In genomic region chr1:112935474-112936289, GRCh38 we compare ENCODE assay signal across 10 cellular contexts. TPM values are rescaled to one million over a fixed set of nuclear protein-coding genes. Genes with fewer than 3 reads are reported as not detected.
DNase-seq lines count a peak whose midpoint lies in the region; ATAC-seq lines count a peak whose summit lies in the region.
"Had no signal": no experiment of that assay in that cellular context is flagged by ENCODE, and none has a peak within 500 bp of the region (broad histone marks: within the 10 kb centered on the region; RNA-seq: fewer than 3 reads in every experiment).

No MANE protein-coding gene starts in this region.

- H4K20me1 ChIP-seq in Karpas-422 (ENCODE audit: insufficient read depth, low read depth, low read length), result peaks cover 26% of the 10 kb centered on the region; the same call in 1 of the 2 replicates

- H3K4me3 Mint-ChIP-seq in CD8-positive, alpha-beta memory T cell, result no peak overlapping the region
- H3K4me3 Mint-ChIP-seq in activated T-helper 1 cell treated with anti-CD3 and anti-CD28 coated beads, Interleukin-12 subunit alpha, Interleukin-12 subunit beta, Interleukin-2, Interleukin-4 antibody, amounts not matched to agents 30 ng/mL and 10 ng/mL and 1 ng/mL, durations not matched to agents 14 hours and 24 hours and 36 hours, result peak overlapping the region; percentile 34

- H3K4me3 ChIP-seq in CD8-positive, alpha-beta memory T cell (ENCODE audit: low read length), result no peak overlapping the region
- H3K4me3 ChIP-seq in Karpas-422 (ENCODE audit: low read length), result no peak overlapping the region

- POLR2A ChIA-PET in CD8-positive, alpha-beta memory T cell (lab: Charles Lee), result no interaction called here

- H3K79me2 ChIP-seq in Karpas-422 (ENCODE audit: low read length), result peaks cover 100% of the 10 kb centered on the region

- H3K27ac ChIP-seq in CD8-positive, alpha-beta memory T cell (ENCODE audit: low read depth, low read length), result peak overlapping the region; percentile 46
- H3K27ac ChIP-seq in Karpas-422 (ENCODE audit: low read length), result peak overlapping the region; percentile 87

- no peaks in the 10 kb centered on the region for H3K9me3 Mint-ChIP-seq in CD8-positive, alpha-beta memory T cell
- no peaks in the 10 kb centered on the region for H3K9me3 Mint-ChIP-seq in activated T-helper 1 cell treated with anti-CD3 and anti-CD28 coated beads, Interleukin-12 subunit alpha, Interleukin-12 subunit beta, Interleukin-2, Interleukin-4 antibody, amounts not matched to agents 30 ng/mL and 10 ng/mL and 1 ng/mL, durations not matched to agents 14 hours and 24 hours and 36 hours

- no peaks in the 10 kb centered on the region for H3K9me2 ChIP-seq in Karpas-422 (replicated peaks; ENCODE audit: insufficient read depth, low read length)

- no peak overlapping the region for H3K9ac ChIP-seq in Karpas-422 (ENCODE audit: low read length)

- H3K4me1 Mint-ChIP-seq in CD8-positive, alpha-beta memory T cell, result peaks cover 10 to 22% (median 22%) of the 10 kb centered on the region in 3 donors
- H3K4me1 Mint-ChIP-seq in activated T-helper 1 cell treated with anti-CD3 and anti-CD28 coated beads, Interleukin-12 subunit alpha, Interleukin-12 subunit beta, Interleukin-2, Interleukin-4 antibody, amounts not matched to agents 30 ng/mL and 10 ng/mL and 1 ng/mL, durations not matched to agents 14 hours and 24 hours and 36 hours (ENCODE audit: low read depth), result peaks cover 45% of the 10 kb centered on the region

- no peak overlapping the region for H3K4me2 ChIP-seq in Karpas-422 (ENCODE audit: low read depth, low read length, poor library complexity, severe bottlenecking)

- CTCF ChIA-PET in CD8-positive, alpha-beta memory T cell (lab: Charles Lee), result no interaction called here

- intact Hi-C loops in activated T-helper 1 cell treated with anti-CD3 and anti-CD28 coated beads, Interleukin-12 subunit alpha, Interleukin-12 subunit beta, Interleukin-2, Interleukin-4 antibody, amounts not matched to agents 30 ng/mL and 10 ng/mL and 1 ng/mL, durations not matched to agents 14 hours and 24 hours and 36 hours (cut with micrococcal nuclease), result no loop called here

- H2AFZ ChIP-seq in Karpas-422 (ENCODE audit: low read length), result no peak overlapping the region

- H3K4me1 ChIP-seq in CD8-positive, alpha-beta memory T cell (ENCODE audit: insufficient read depth, low read length), result no peaks in the 10 kb centered on the region
- H3K4me1 ChIP-seq in Karpas-422 (ENCODE audit: low read length), result peaks cover 61% of the 10 kb centered on the region

- no peaks in the 10 kb centered on the region for H3K27me3 ChIP-seq in CD8-positive, alpha-beta memory T cell (ENCODE audit: insufficient read depth, low read length, poor library complexity, severe bottlenecking)
- no peaks in the 10 kb centered on the region for H3K27me3 ChIP-seq in Karpas-422 (ENCODE audit: low read length)

- peak overlapping the region in 5 of 8 donors; percentile 13 to 59 (median 47) for H3K27ac Mint-ChIP-seq in CD8-positive, alpha-beta memory T cell
- peak overlapping the region; percentile 69 for H3K27ac Mint-ChIP-seq in activated T-helper 1 cell treated with anti-CD3 and anti-CD28 coated beads, Interleukin-12 subunit alpha, Interleukin-12 subunit beta, Interleukin-2, Interleukin-4 antibody, amounts not matched to agents 30 ng/mL and 10 ng/mL and 1 ng/mL, durations not matched to agents 14 hours and 24 hours and 36 hours

- no peak for DNase-seq in CD8-positive, alpha-beta memory T cell
- DNase-seq in Karpas-422, result no peak
- DNase-seq in activated T-helper 1 cell treated with anti-CD3 and anti-CD28 coated beads, Interleukin-12 subunit alpha, Interleukin-12 subunit beta, Interleukin-2, Interleukin-4 antibody, amounts not matched to agents 30 ng/mL and 10 ng/mL and 1 ng/mL, durations not matched to agents 14 hours and 24 hours and 36 hours (ENCODE audit: low spot score), result no peak
- peak; percentile 94 for DNase-seq in kidney glomerular epithelial cell (lab: John Stamatoyannopoulos, UW)
- DNase-seq in hypothalamus (lab: John Stamatoyannopoulos, UW), result no peak
- DNase-seq in NCI-H748 treated with DMSO at 0.1 percent for 48 hours (lab: John Stamatoyannopoulos, UW), result no peak
- DNase-seq in SHP77 treated with DMSO at 0.1 percent for 48 hours (lab: John Stamatoyannopoulos, UW), result no peak
- DNase-seq: mesendoderm, NCI-H69 had no signal

- no peaks in the 10 kb centered on the region for H3K27me3 Mint-ChIP-seq in CD8-positive, alpha-beta memory T cell
- H3K27me3 Mint-ChIP-seq in activated T-helper 1 cell treated with anti-CD3 and anti-CD28 coated beads, Interleukin-12 subunit alpha, Interleukin-12 subunit beta, Interleukin-2, Interleukin-4 antibody, amounts not matched to agents 30 ng/mL and 10 ng/mL and 1 ng/mL, durations not matched to agents 14 hours and 24 hours and 36 hours (ENCODE audit: insufficient read depth), result no peaks in the 10 kb centered on the region

- ATAC-seq in HG03045 (IDR thresholded peaks at IDR 0.05; ENCODE audit: unreplicated experiment), result no peak

- no peaks in the 10 kb centered on the region for H3K9me3 ChIP-seq in CD8-positive, alpha-beta memory T cell (ENCODE audit: low read length)
- H3K9me3 ChIP-seq in Karpas-422 (ENCODE audit: low read length), result no peaks in the 10 kb centered on the region

- peaks cover 0 to 2% (median 0%) of the 10 kb centered on the region in 3 donors for H3K36me3 Mint-ChIP-seq in CD8-positive, alpha-beta memory T cell
- H3K36me3 Mint-ChIP-seq in activated T-helper 1 cell treated with anti-CD3 and anti-CD28 coated beads, Interleukin-12 subunit alpha, Interleukin-12 subunit beta, Interleukin-2, Interleukin-4 antibody, amounts not matched to agents 30 ng/mL and 10 ng/mL and 1 ng/mL, durations not matched to agents 14 hours and 24 hours and 36 hours (ENCODE audit: low read depth), result peaks cover 16% of the 10 kb centered on the region

- H3K36me3 ChIP-seq in CD8-positive, alpha-beta memory T cell (ENCODE audit: insufficient read depth, low read length), result no peaks in the 10 kb centered on the region
- H3K36me3 ChIP-seq in Karpas-422 (ENCODE audit: insufficient read depth, low read length), result 0 out of 2 replicates have a peak, but pooled peaks cover 4% of the 10 kb centered on the region

RNA-seq across cellular contexts. Expression of gene SLC16A1, which starts 20.3 kb away (rescaled TPM):
- total RNA-seq in CD8-positive, alpha-beta memory T cell, result 10 to 100 TPM; 75.3 to 75.8 TPM
- polyA plus RNA-seq in CD8-positive, alpha-beta memory T cell, result 12.4 TPM
- 129 and 186 TPM in 2 replicates for total RNA-seq in Karpas-422 (2014; rRNA removed; shearing (Covaris generic); ENCODE audit: low replicate concordance)
- 73.6 and 77.4 TPM in 2 replicates for total RNA-seq in activated T-helper 1 cell treated with anti-CD3 and anti-CD28 coated beads, Interleukin-12 subunit alpha, Interleukin-12 subunit beta, Interleukin-2, Interleukin-4 antibody, amounts not matched to agents 30 ng/mL and 10 ng/mL and 1 ng/mL, durations not matched to agents 14 hours and 24 hours and 36 hours
